2 cellular contexts compared by ENCODE assay signal in the genomic region with DNA sequence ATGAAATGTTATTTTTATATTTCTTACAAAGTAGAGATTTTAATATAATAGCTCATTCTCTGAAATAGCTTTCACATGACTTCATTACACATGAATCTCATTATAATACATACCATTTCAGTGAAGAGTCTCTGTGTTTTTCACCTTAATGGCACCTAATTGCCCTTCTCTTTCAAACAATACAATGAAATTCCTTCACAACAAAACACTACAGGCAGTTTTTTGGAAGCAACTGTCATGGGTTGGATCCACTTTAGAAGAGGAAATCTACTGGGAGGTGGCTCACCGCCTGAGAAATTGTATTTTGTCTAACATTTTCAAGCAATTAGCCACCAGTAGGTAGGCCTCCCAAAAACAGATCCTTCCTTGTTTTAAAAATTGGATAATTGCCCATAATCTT.
TF ChIP-seq lines count a peak whose summit lies in the region.

No MANE protein-coding gene starts in this region.

TF ChIP-seq in GM23338, 12 proteins besides CTCF, POLR2A, EP300 and RAD21 (continued from another document and continues in another):
- TF ChIP-seq, protein P1, sequence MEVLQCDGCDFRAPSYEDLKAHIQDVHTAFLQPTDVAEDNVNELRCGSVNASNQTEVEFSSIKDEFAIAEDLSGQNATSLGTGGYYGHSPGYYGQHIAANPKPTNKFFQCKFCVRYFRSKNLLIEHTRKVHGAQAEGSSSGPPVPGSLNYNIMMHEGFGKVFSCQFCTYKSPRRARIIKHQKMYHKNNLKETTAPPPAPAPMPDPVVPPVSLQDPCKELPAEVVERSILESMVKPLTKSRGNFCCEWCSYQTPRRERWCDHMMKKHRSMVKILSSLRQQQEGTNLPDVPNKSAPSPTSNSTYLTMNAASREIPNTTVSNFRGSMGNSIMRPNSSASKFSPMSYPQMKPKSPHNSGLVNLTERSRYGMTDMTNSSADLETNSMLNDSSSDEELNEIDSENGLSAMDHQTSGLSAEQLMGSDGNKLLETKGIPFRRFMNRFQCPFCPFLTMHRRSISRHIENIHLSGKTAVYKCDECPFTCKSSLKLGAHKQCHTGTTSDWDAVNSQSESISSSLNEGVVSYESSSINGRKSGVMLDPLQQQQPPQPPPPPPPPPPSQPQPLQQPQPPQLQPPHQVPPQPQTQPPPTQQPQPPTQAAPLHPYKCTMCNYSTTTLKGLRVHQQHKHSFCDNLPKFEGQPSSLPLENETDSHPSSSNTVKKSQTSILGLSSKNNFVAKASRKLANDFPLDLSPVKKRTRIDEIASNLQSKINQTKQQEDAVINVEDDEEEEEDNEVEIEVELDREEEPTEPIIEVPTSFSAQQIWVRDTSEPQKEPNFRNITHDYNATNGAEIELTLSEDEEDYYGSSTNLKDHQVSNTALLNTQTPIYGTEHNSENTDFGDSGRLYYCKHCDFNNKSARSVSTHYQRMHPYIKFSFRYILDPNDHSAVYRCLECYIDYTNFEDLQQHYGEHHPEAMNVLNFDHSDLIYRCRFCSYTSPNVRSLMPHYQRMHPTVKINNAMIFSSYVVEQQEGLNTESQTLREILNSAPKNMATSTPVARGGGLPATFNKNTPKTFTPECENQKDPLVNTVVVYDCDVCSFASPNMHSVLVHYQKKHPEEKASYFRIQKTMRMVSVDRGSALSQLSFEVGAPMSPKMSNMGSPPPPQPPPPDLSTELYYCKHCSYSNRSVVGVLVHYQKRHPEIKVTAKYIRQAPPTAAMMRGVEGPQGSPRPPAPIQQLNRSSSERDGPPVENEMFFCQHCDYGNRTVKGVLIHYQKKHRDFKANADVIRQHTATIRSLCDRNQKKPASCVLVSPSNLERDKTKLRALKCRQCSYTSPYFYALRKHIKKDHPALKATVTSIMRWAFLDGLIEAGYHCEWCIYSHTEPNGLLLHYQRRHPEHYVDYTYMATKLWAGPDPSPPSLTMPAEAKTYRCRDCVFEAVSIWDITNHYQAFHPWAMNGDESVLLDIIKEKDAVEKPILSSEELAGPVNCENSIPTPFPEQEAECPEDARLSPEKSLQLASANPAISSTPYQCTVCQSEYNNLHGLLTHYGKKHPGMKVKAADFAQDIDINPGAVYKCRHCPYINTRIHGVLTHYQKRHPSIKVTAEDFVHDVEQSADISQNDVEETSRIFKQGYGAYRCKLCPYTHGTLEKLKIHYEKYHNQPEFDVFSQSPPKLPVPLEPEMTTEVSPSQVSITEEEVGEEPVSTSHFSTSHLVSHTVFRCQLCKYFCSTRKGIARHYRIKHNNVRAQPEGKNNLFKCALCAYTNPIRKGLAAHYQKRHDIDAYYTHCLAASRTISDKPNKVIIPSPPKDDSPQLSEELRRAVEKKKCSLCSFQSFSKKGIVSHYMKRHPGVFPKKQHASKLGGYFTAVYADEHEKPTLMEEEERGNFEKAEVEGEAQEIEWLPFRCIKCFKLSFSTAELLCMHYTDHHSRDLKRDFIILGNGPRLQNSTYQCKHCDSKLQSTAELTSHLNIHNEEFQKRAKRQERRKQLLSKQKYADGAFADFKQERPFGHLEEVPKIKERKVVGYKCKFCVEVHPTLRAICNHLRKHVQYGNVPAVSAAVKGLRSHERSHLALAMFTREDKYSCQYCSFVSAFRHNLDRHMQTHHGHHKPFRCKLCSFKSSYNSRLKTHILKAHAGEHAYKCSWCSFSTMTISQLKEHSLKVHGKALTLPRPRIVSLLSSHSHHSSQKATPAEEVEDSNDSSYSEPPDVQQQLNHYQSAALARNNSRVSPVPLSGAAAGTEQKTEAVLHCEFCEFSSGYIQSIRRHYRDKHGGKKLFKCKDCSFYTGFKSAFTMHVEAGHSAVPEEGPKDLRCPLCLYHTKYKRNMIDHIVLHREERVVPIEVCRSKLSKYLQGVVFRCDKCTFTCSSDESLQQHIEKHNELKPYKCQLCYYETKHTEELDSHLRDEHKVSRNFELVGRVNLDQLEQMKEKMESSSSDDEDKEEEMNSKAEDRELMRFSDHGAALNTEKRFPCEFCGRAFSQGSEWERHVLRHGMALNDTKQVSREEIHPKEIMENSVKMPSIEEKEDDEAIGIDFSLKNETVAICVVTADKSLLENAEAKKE (CRISPR knock-in tag; IDR thresholded peaks at IDR 0.05): 0 out of 2 replicates have a peak, but pooled peaks have one; percentile 28
- peak; percentile 77; the same call in 1 of the 2 replicates for TF ChIP-seq NANOG (IDR thresholded peaks at IDR 0.05; ENCODE audit: borderline replicate concordance)
- TF ChIP-seq EZH2 (IDR thresholded peaks at IDR 0.05; ENCODE audit: low read depth, unreplicated experiment): no peak
- TF ChIP-seq ZNF114 (CRISPR knock-in tag; IDR thresholded peaks at IDR 0.05): no peak
- TF ChIP-seq CREB1 (CRISPR knock-in tag; IDR thresholded peaks at IDR 0.05; ENCODE audit: low read depth): no peak
- no peak for TF ChIP-seq POLR2AphosphoS5 (IDR thresholded peaks at IDR 0.05; ENCODE audit: low read depth)
- TF ChIP-seq EZH2phosphoT487 (IDR thresholded peaks at IDR 0.05; ENCODE audit: unreplicated experiment): no peak
- no peak for TF ChIP-seq JUNB (IDR thresholded peaks at IDR 0.05; ENCODE audit: unreplicated experiment)
- TF ChIP-seq, protein P2, sequence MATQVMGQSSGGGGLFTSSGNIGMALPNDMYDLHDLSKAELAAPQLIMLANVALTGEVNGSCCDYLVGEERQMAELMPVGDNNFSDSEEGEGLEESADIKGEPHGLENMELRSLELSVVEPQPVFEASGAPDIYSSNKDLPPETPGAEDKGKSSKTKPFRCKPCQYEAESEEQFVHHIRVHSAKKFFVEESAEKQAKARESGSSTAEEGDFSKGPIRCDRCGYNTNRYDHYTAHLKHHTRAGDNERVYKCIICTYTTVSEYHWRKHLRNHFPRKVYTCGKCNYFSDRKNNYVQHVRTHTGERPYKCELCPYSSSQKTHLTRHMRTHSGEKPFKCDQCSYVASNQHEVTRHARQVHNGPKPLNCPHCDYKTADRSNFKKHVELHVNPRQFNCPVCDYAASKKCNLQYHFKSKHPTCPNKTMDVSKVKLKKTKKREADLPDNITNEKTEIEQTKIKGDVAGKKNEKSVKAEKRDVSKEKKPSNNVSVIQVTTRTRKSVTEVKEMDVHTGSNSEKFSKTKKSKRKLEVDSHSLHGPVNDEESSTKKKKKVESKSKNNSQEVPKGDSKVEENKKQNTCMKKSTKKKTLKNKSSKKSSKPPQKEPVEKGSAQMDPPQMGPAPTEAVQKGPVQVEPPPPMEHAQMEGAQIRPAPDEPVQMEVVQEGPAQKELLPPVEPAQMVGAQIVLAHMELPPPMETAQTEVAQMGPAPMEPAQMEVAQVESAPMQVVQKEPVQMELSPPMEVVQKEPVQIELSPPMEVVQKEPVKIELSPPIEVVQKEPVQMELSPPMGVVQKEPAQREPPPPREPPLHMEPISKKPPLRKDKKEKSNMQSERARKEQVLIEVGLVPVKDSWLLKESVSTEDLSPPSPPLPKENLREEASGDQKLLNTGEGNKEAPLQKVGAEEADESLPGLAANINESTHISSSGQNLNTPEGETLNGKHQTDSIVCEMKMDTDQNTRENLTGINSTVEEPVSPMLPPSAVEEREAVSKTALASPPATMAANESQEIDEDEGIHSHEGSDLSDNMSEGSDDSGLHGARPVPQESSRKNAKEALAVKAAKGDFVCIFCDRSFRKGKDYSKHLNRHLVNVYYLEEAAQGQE (IDR thresholded peaks at IDR 0.05; ENCODE audit: unreplicated experiment): no peak

TF ChIP-seq in WTC11, 78 proteins besides CTCF, POLR2A, EP300 and RAD21 (continued from another document):
- TF ChIP-seq, protein P3, sequence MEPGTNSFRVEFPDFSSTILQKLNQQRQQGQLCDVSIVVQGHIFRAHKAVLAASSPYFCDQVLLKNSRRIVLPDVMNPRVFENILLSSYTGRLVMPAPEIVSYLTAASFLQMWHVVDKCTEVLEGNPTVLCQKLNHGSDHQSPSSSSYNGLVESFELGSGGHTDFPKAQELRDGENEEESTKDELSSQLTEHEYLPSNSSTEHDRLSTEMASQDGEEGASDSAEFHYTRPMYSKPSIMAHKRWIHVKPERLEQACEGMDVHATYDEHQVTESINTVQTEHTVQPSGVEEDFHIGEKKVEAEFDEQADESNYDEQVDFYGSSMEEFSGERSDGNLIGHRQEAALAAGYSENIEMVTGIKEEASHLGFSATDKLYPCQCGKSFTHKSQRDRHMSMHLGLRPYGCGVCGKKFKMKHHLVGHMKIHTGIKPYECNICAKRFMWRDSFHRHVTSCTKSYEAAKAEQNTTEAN (CRISPR knock-in tag; IDR thresholded peaks at IDR 0.05): no peak
- TF ChIP-seq GTF2I (CRISPR knock-in tag; conservative IDR thresholded peaks at IDR 0.05): no peak
- TF ChIP-seq ZNF396 (CRISPR knock-in tag; IDR thresholded peaks at IDR 0.05; ENCODE audit: borderline replicate concordance): no peak
- TF ChIP-seq TEAD1 (CRISPR knock-in tag; IDR thresholded peaks at IDR 0.05): no peak
- TF ChIP-seq MYBL2 (CRISPR knock-in tag; IDR thresholded peaks at IDR 0.05): no peak
- TF ChIP-seq, protein P4, sequence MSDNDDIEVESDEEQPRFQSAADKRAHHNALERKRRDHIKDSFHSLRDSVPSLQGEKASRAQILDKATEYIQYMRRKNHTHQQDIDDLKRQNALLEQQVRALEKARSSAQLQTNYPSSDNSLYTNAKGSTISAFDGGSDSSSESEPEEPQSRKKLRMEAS (CRISPR knock-in tag; IDR thresholded peaks at IDR 0.05): no peak
- TF ChIP-seq, protein P5, sequence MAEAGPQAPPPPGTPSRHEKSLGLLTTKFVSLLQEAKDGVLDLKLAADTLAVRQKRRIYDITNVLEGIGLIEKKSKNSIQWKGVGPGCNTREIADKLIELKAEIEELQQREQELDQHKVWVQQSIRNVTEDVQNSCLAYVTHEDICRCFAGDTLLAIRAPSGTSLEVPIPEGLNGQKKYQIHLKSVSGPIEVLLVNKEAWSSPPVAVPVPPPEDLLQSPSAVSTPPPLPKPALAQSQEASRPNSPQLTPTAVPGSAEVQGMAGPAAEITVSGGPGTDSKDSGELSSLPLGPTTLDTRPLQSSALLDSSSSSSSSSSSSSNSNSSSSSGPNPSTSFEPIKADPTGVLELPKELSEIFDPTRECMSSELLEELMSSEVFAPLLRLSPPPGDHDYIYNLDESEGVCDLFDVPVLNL (CRISPR knock-in tag; IDR thresholded peaks at IDR 0.05; ENCODE audit: borderline replicate concordance, low read depth): no peak
- TF ChIP-seq, protein P6, sequence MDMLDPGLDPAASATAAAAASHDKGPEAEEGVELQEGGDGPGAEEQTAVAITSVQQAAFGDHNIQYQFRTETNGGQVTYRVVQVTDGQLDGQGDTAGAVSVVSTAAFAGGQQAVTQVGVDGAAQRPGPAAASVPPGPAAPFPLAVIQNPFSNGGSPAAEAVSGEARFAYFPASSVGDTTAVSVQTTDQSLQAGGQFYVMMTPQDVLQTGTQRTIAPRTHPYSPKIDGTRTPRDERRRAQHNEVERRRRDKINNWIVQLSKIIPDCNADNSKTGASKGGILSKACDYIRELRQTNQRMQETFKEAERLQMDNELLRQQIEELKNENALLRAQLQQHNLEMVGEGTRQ (CRISPR knock-in tag; IDR thresholded peaks at IDR 0.05): no peak
- no peak for TF ChIP-seq ZNF263 (CRISPR knock-in tag; IDR thresholded peaks at IDR 0.05; ENCODE audit: low read depth)
- TF ChIP-seq NR1H2 (CRISPR knock-in tag; IDR thresholded peaks at IDR 0.05): no peak
- TF ChIP-seq, protein P7, sequence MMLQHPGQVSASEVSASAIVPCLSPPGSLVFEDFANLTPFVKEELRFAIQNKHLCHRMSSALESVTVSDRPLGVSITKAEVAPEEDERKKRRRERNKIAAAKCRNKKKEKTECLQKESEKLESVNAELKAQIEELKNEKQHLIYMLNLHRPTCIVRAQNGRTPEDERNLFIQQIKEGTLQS (CRISPR knock-in tag; conservative IDR thresholded peaks at IDR 0.05): no peak
- TF ChIP-seq, protein P8, sequence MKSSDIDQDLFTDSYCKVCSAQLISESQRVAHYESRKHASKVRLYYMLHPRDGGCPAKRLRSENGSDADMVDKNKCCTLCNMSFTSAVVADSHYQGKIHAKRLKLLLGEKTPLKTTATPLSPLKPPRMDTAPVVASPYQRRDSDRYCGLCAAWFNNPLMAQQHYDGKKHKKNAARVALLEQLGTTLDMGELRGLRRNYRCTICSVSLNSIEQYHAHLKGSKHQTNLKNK (CRISPR knock-in tag; IDR thresholded peaks at IDR 0.05): no peak
- TF ChIP-seq GRHL2 (CRISPR knock-in tag; IDR thresholded peaks at IDR 0.05; ENCODE audit: insufficient replicate concordance, severe bottlenecking): no peak
- no peak for TF ChIP-seq ZNF671 (CRISPR knock-in tag; IDR thresholded peaks at IDR 0.05)
- no peak for TF ChIP-seq ZNF138 (CRISPR knock-in tag; conservative IDR thresholded peaks at IDR 0.05)
